Comparison of ENCODE assay signal across 12 cellular contexts in genomic region chr11:92939305-92939704, GRCh38. TPM values are rescaled to one million over a fixed set of nuclear protein-coding genes. Genes with fewer than 3 reads are reported as not detected.
"Had no signal": no experiment of that assay in that cellular context is flagged by ENCODE, and none has a peak within 500 bp of the region (broad histone marks: within the 10 kb centered on the region; RNA-seq: fewer than 3 reads in every experiment).

No MANE protein-coding gene starts in this region.

- H2AFZ ChIP-seq: GM23248 had no signal

- H3K4me3 ChIP-seq: GM23248, HAP-1, K562 had no signal

- DNase-seq: GM23248, GOT3, H7, HFFc6, IMR-90, KG1 had no signal

- H3K27ac ChIP-seq: GM23248 had no signal

- H3K27ac Mint-ChIP-seq: HFFc6 had no signal

- ATAC-seq: HCT116, K562 had no signal

- H3K9me3 ChIP-seq: HAP-1 had no signal

- H3K36me3 ChIP-seq: HAP-1 had no signal

- FAIRE-seq: HTR-8/SVneo, K562 had no signal

- H3K4me1 ChIP-seq: HAP-1 had no signal

- H3K4me3 Mint-ChIP-seq: HFFc6 had no signal

- H3K9ac ChIP-seq: GM23248 had no signal

RNA-seq across cellular contexts. Expression of gene MTNR1B, which starts 30.1 kb away (rescaled TPM):
- total RNA-seq: GM23248, H4, H7, HFFc6, HT-29, K562 had no signal
